ENCODE assay signal across 13 cellular contexts in the genomic region with DNA sequence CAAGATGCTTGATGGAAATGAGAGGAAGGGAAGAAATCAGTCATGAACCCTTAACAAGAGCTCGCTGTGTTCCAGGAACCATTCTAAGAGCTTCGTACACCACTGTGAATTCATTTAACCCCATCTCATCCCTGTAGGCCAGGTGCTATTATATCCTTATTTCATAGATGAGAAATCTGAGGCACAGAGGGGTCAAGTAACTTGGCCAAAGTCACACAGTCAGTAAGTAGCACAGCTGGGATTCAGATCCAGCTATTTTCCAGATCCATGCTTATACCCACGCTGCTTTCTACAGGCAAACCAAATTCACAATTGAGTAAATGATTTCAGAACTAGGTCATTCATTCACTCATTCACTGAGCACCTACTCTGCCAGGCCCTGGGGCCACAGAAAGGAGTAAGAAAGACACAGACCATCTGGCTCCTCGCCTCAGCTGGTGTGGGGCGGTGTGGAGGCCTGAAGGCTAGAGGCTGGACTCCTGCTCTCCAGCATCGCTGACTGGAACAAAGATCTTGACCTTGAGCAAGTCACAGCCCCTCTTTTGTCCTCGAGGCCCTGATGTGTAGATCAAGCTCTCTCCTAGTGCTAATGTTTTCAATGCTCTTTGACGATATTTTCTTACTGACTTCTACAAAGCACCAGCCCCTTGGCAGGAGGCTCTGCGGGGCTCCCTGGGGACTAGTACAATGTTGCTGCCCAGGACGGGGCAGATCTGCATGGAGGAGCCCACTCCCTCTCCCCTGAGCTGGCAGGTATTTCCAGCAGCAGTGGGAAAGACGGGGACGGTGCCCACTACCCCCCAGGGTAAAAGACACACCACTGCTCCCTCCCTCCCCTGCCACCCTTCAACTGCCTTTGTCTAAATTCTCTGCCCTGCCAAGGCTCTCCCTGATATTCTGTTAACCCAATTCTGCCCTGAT.
"Had no signal": no experiment of that assay in that cellular context is flagged by ENCODE, and none has a peak within 500 bp of the region (broad histone marks: within the 10 kb centered on the region; RNA-seq: fewer than 3 reads in every experiment).

No MANE protein-coding gene starts in this region.

- H3K27ac Mint-ChIP-seq: activated CD4-positive, alpha-beta memory T cell treated with anti-CD3 and anti-CD28 coated beads for 36 hours; naive B cell had no signal

- H3K36me3 ChIP-seq: cardiac muscle cell, colonic mucosa had no signal

- H3K4me1 ChIP-seq: colonic mucosa had no signal

- FAIRE-seq: small intestine had no signal

- H3K4me3 ChIP-seq: cardiac muscle cell, colonic mucosa, tibial artery had no signal

- DNase-seq: activated CD4-positive, alpha-beta memory T cell treated with anti-CD3 and anti-CD28 coated beads for 36 hours; activated CD4-positive, alpha-beta T cell treated with anti-CD3 and anti-CD28 coated beads for 1 hour; activated naive CD4-positive, alpha-beta T cell; activated T-cell treated with anti-CD3 and anti-CD28 coated beads, Interleukin-2, amount 50 U/mL, for 48 hours; colonic mucosa; effector CD4-positive, alpha-beta T cell; kidney glomerular epithelial cell; midbrain; naive B cell; small intestine; T-helper 9 cell; tibial artery had no signal

- H3K9me3 ChIP-seq: colonic mucosa, tibial artery had no signal

- H3K27me3 ChIP-seq: cardiac muscle cell, colonic mucosa, tibial artery had no signal

- H3K27ac ChIP-seq: cardiac muscle cell, colonic mucosa, tibial artery had no signal

- H3K9me3 Mint-ChIP-seq: activated CD4-positive, alpha-beta memory T cell treated with anti-CD3 and anti-CD28 coated beads for 36 hours had no signal

- H3K36me3 Mint-ChIP-seq: activated CD4-positive, alpha-beta memory T cell treated with anti-CD3 and anti-CD28 coated beads for 36 hours had no signal

- H3K4me3 Mint-ChIP-seq: activated CD4-positive, alpha-beta memory T cell treated with anti-CD3 and anti-CD28 coated beads for 36 hours had no signal
